Comparison of ENCODE assay signal across 36 cellular contexts in the genomic region with DNA sequence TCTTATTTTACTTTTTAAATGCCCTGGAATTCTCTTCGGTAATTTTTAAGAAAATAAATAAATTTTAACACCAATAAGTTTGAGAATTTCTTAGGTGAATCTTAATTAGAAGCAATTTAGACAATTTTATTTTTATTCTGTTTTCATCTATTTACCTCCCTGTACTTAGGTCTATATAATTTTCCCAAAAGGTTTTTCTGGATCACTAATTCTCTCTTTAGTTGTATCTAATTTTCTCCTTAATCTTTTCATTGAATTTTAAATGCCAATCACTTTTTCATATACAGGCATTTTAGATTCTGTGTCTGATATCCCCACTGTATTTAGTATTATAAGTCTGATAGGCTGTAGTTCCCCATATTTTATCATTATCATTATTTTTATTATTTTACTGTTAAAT.
"Had no signal": no experiment of that assay in that cellular context is flagged by ENCODE, and none has a peak within 500 bp of the region (broad histone marks: within the 10 kb centered on the region; RNA-seq: fewer than 3 reads in every experiment).

No MANE protein-coding gene starts in this region.

- DNase-seq: activated B cell treated with CpG ODN at 0.5 μM for 24 hours; activated CD4-positive, alpha-beta memory T cell treated with anti-CD3 and anti-CD28 coated beads, Interleukin-2, amount 10 ng/mL, durations not matched to agents 7 days and 5 days; activated CD4-positive, alpha-beta T cell treated with anti-CD3 and anti-CD28 coated beads for 48 hours; activated CD4-positive, alpha-beta T cell treated with anti-CD3 and anti-CD28 coated beads, Interleukin-2, amount 10 ng/mL, durations not matched to agents 7 days and 5 days; activated CD4-positive, alpha-beta T cell treated with anti-CD3 and anti-CD28 coated beads, Interleukin-2, amount 50 U/mL, for 48 hours; activated CD4-positive, CD25-positive, alpha-beta regulatory T cell treated with anti-CD3 and anti-CD28 coated beads, Interleukin-2, amount 50 U/mL, for 72 hours; activated CD8-positive, alpha-beta memory T cell treated with anti-CD3 and anti-CD28 coated beads for 24 hours; activated CD8-positive, alpha-beta memory T cell treated with anti-CD3 and anti-CD28 coated beads, Interleukin-2, amount 10 ng/mL, durations not matched to agents 7 days and 5 days; activated CD8-positive, alpha-beta memory T cell treated with anti-CD3 and anti-CD28 coated beads, Interleukin-2, amount 50 U/mL, for 48 hours; activated CD8-positive, alpha-beta T cell treated with anti-CD3 and anti-CD28 coated beads, Interleukin-2, amount 10 ng/mL, durations not matched to agents 7 days and 5 days; activated effector memory CD4-positive, alpha-beta T cell treated with Interleukin-2 at 50 U/mL for 16 hours; activated gamma-delta T cell; activated naive CD4-positive, alpha-beta T cell treated with anti-CD3 and anti-CD28 coated beads, Interleukin-2, amount 10 ng/mL, durations not matched to agents 7 days and 5 days; activated naive CD4-positive, alpha-beta T cell treated with Interleukin-2 at 50 U/mL for 16 hours; activated naive CD8-positive, alpha-beta T cell treated with anti-CD3 and anti-CD28 coated beads, Interleukin-2, amount 10 ng/mL, durations not matched to agents 7 days and 5 days; activated naive CD8-positive, alpha-beta T cell treated with anti-CD3 and anti-CD28 coated beads, Interleukin-2, amount 50 U/mL, for 24 hours; activated T-cell treated with anti-CD3 and anti-CD28 coated beads, Interleukin-2, amount 50 U/mL, for 24 hours; activated T-cell treated with anti-CD3 and anti-CD28 coated beads, Interleukin-2, amount 50 U/mL, for 48 hours; amygdala; anterior cingulate cortex; caudate nucleus; cerebellar nuclear complex; T-helper 2 cell; T-helper 9 cell had no signal

- H3K4me3 ChIP-seq: ascending aorta, cardiac muscle cell had no signal

- H3K9me3 ChIP-seq: ascending aorta had no signal

- H3K36me3 ChIP-seq: ascending aorta, cardiac muscle cell had no signal

- H3K4me3 Mint-ChIP-seq: activated B cell treated with CpG ODN at 0.5 μM for 24 hours; activated CD4-positive, alpha-beta memory T cell treated with anti-CD3 and anti-CD28 coated beads, Interleukin-2, amount 10 ng/mL, durations not matched to agents 7 days and 5 days; activated CD4-positive, alpha-beta T cell treated with anti-CD3 and anti-CD28 coated beads, Interleukin-2, amount 10 ng/mL, durations not matched to agents 7 days and 5 days; activated CD8-positive, alpha-beta memory T cell treated with anti-CD3 and anti-CD28 coated beads, Interleukin-2, amount 10 ng/mL, durations not matched to agents 7 days and 5 days; activated CD8-positive, alpha-beta T cell treated with anti-CD3 and anti-CD28 coated beads, Interleukin-2, amount 10 ng/mL, durations not matched to agents 7 days and 5 days; activated naive CD4-positive, alpha-beta T cell treated with anti-CD3 and anti-CD28 coated beads, Interleukin-2, amount 10 ng/mL, durations not matched to agents 7 days and 5 days; activated naive CD4-positive, alpha-beta T cell treated with anti-CD3 and anti-CD28 coated beads, Interleukin-2, amount 50 U/mL, for 24 hours; activated naive CD8-positive, alpha-beta T cell; activated naive CD8-positive, alpha-beta T cell treated with anti-CD3 and anti-CD28 coated beads, Interleukin-2, amount 10 ng/mL, durations not matched to agents 7 days and 5 days; activated naive CD8-positive, alpha-beta T cell treated with anti-CD3 and anti-CD28 coated beads, Interleukin-2, amount 50 U/mL, for 24 hours; activated T-cell treated with anti-CD3 and anti-CD28 coated beads, Interleukin-2, amount 50 U/mL, for 24 hours; brain; central memory CD8-positive, alpha-beta T cell; T-helper 1 cell treated with Interleukin-12 subunit alpha and Interleukin-12 subunit beta and Interleukin-4 antibody, amounts not matched to agents 30 μg/mL and 1 μg/mL, for 36 hours; T-helper 2 cell treated with Interferon-gamma antibody and Interleukin-4, amounts not matched to agents 5 μg/mL and 100 μg/mL, for 36 hours had no signal

- H3K27me3 Mint-ChIP-seq: activated B cell treated with CpG ODN at 0.5 μM for 24 hours; activated CD4-positive, alpha-beta memory T cell treated with anti-CD3 and anti-CD28 coated beads, Interleukin-2, amount 10 ng/mL, durations not matched to agents 7 days and 5 days; activated CD4-positive, alpha-beta T cell treated with anti-CD3 and anti-CD28 coated beads, Interleukin-2, amount 10 ng/mL, durations not matched to agents 7 days and 5 days; activated CD8-positive, alpha-beta memory T cell treated with anti-CD3 and anti-CD28 coated beads, Interleukin-2, amount 10 ng/mL, durations not matched to agents 7 days and 5 days; activated naive CD4-positive, alpha-beta T cell treated with anti-CD3 and anti-CD28 coated beads, Interleukin-2, amount 10 ng/mL, durations not matched to agents 7 days and 5 days; activated naive CD4-positive, alpha-beta T cell treated with anti-CD3 and anti-CD28 coated beads, Interleukin-2, amount 50 U/mL, for 24 hours; activated naive CD8-positive, alpha-beta T cell; activated naive CD8-positive, alpha-beta T cell treated with anti-CD3 and anti-CD28 coated beads, Interleukin-2, amount 10 ng/mL, durations not matched to agents 7 days and 5 days; activated naive CD8-positive, alpha-beta T cell treated with anti-CD3 and anti-CD28 coated beads, Interleukin-2, amount 50 U/mL, for 24 hours; activated T-cell treated with anti-CD3 and anti-CD28 coated beads, Interleukin-2, amount 50 U/mL, for 24 hours; brain; central memory CD8-positive, alpha-beta T cell had no signal

- ATAC-seq: activated CD8-positive, alpha-beta memory T cell treated with anti-CD3 and anti-CD28 coated beads, Interleukin-2, amount 10 ng/mL, durations not matched to agents 7 days and 5 days; activated CD8-positive, alpha-beta T cell treated with anti-CD3 and anti-CD28 coated beads, Interleukin-2, amount 10 ng/mL, durations not matched to agents 7 days and 5 days; activated naive CD8-positive, alpha-beta T cell treated with anti-CD3 and anti-CD28 coated beads, Interleukin-2, amount 50 U/mL, for 24 hours had no signal

- H3K9me3 Mint-ChIP-seq: activated naive CD8-positive, alpha-beta T cell treated with anti-CD3 and anti-CD28 coated beads, Interleukin-2, amount 10 ng/mL, durations not matched to agents 7 days and 5 days; central memory CD8-positive, alpha-beta T cell had no signal

- H3K4me1 ChIP-seq: ascending aorta had no signal

- H3K4me1 Mint-ChIP-seq: activated B cell treated with CpG ODN at 0.5 μM for 24 hours; activated CD4-positive, alpha-beta memory T cell treated with anti-CD3 and anti-CD28 coated beads, Interleukin-2, amount 10 ng/mL, durations not matched to agents 7 days and 5 days; activated CD4-positive, alpha-beta T cell treated with anti-CD3 and anti-CD28 coated beads, Interleukin-2, amount 10 ng/mL, durations not matched to agents 7 days and 5 days; activated CD8-positive, alpha-beta memory T cell treated with anti-CD3 and anti-CD28 coated beads, Interleukin-2, amount 10 ng/mL, durations not matched to agents 7 days and 5 days; activated naive CD4-positive, alpha-beta T cell treated with anti-CD3 and anti-CD28 coated beads, Interleukin-2, amount 10 ng/mL, durations not matched to agents 7 days and 5 days; activated naive CD4-positive, alpha-beta T cell treated with anti-CD3 and anti-CD28 coated beads, Interleukin-2, amount 50 U/mL, for 24 hours; activated naive CD8-positive, alpha-beta T cell treated with anti-CD3 and anti-CD28 coated beads, Interleukin-2, amount 10 ng/mL, durations not matched to agents 7 days and 5 days; activated naive CD8-positive, alpha-beta T cell treated with anti-CD3 and anti-CD28 coated beads, Interleukin-2, amount 50 U/mL, for 24 hours; brain; central memory CD8-positive, alpha-beta T cell had no signal

- H3K36me3 Mint-ChIP-seq: activated CD8-positive, alpha-beta memory T cell treated with anti-CD3 and anti-CD28 coated beads, Interleukin-2, amount 10 ng/mL, durations not matched to agents 7 days and 5 days; activated naive CD4-positive, alpha-beta T cell treated with anti-CD3 and anti-CD28 coated beads, Interleukin-2, amount 10 ng/mL, durations not matched to agents 7 days and 5 days; activated naive CD4-positive, alpha-beta T cell treated with anti-CD3 and anti-CD28 coated beads, Interleukin-2, amount 50 U/mL, for 24 hours; activated naive CD8-positive, alpha-beta T cell; activated naive CD8-positive, alpha-beta T cell treated with anti-CD3 and anti-CD28 coated beads, Interleukin-2, amount 10 ng/mL, durations not matched to agents 7 days and 5 days; brain had no signal

- H3K27me3 ChIP-seq: ascending aorta, cardiac muscle cell had no signal

- FAIRE-seq: bronchial epithelial cell, TTC549 had no signal

- H3K27ac ChIP-seq: ascending aorta, cardiac muscle cell, VCaP had no signal

- H3K27ac Mint-ChIP-seq: activated B cell treated with CpG ODN at 0.5 μM for 24 hours; activated CD4-positive, alpha-beta memory T cell treated with anti-CD3 and anti-CD28 coated beads, Interleukin-2, amount 10 ng/mL, durations not matched to agents 7 days and 5 days; activated CD4-positive, alpha-beta T cell treated with anti-CD3 and anti-CD28 coated beads, Interleukin-2, amount 10 ng/mL, durations not matched to agents 7 days and 5 days; activated CD8-positive, alpha-beta memory T cell treated with anti-CD3 and anti-CD28 coated beads, Interleukin-2, amount 10 ng/mL, durations not matched to agents 7 days and 5 days; activated CD8-positive, alpha-beta T cell treated with anti-CD3 and anti-CD28 coated beads, Interleukin-2, amount 10 ng/mL, durations not matched to agents 7 days and 5 days; activated naive CD4-positive, alpha-beta T cell treated with anti-CD3 and anti-CD28 coated beads, Interleukin-2, amount 10 ng/mL, durations not matched to agents 7 days and 5 days; activated naive CD4-positive, alpha-beta T cell treated with anti-CD3 and anti-CD28 coated beads, Interleukin-2, amount 50 U/mL, for 24 hours; activated naive CD8-positive, alpha-beta T cell; activated naive CD8-positive, alpha-beta T cell treated with anti-CD3 and anti-CD28 coated beads, Interleukin-2, amount 10 ng/mL, durations not matched to agents 7 days and 5 days; activated naive CD8-positive, alpha-beta T cell treated with anti-CD3 and anti-CD28 coated beads, Interleukin-2, amount 50 U/mL, for 24 hours; activated T-cell treated with anti-CD3 and anti-CD28 coated beads, Interleukin-2, amount 50 U/mL, for 24 hours; activated T-helper 2 cell treated with anti-CD3 and anti-CD28 coated beads, Interferon-gamma antibody, Interleukin-2, Interleukin-4, amounts not matched to agents 10 μg/mL and 5 μg/mL and 100 μg/mL, durations not matched to agents 14 hours and 24 hours and 36 hours; brain; T-helper 1 cell treated with Interleukin-12 subunit alpha and Interleukin-12 subunit beta and Interleukin-4 antibody, amounts not matched to agents 30 μg/mL and 1 μg/mL, for 36 hours; T-helper 2 cell treated with Interferon-gamma antibody and Interleukin-4, amounts not matched to agents 5 μg/mL and 100 μg/mL, for 36 hours had no signal
